1 cellular context compared by ENCODE assay signal in genomic region chr22:41948142-41948541, GRCh38.
TF ChIP-seq lines count a peak whose summit lies in the region.

No MANE protein-coding gene starts in this region.

TF ChIP-seq in K562, 482 proteins besides CTCF, POLR2A, EP300 and RAD21:
- TF ChIP-seq, protein P1, sequence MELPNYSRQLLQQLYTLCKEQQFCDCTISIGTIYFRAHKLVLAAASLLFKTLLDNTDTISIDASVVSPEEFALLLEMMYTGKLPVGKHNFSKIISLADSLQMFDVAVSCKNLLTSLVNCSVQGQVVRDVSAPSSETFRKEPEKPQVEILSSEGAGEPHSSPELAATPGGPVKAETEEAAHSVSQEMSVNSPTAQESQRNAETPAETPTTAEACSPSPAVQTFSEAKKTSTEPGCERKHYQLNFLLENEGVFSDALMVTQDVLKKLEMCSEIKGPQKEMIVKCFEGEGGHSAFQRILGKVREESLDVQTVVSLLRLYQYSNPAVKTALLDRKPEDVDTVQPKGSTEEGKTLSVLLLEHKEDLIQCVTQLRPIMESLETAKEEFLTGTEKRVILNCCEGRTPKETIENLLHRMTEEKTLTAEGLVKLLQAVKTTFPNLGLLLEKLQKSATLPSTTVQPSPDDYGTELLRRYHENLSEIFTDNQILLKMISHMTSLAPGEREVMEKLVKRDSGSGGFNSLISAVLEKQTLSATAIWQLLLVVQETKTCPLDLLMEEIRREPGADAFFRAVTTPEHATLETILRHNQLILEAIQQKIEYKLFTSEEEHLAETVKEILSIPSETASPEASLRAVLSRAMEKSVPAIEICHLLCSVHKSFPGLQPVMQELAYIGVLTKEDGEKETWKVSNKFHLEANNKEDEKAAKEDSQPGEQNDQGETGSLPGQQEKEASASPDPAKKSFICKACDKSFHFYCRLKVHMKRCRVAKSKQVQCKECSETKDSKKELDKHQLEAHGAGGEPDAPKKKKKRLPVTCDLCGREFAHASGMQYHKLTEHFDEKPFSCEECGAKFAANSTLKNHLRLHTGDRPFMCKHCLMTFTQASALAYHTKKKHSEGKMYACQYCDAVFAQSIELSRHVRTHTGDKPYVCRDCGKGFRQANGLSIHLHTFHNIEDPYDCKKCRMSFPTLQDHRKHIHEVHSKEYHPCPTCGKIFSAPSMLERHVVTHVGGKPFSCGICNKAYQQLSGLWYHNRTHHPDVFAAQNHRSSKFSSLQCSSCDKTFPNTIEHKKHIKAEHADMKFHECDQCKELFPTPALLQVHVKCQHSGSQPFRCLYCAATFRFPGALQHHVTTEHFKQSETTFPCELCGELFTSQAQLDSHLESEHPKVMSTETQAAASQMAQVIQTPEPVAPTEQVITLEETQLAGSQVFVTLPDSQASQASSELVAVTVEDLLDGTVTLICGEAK (IDR thresholded peaks at IDR 0.05): no peak
- TF ChIP-seq, protein P1 (CRISPR knock-in tag; IDR thresholded peaks at IDR 0.05): no peak
- TF ChIP-seq HLTF (IDR thresholded peaks at IDR 0.05) (no peak), ZNF41 (CRISPR knock-in tag; conservative IDR thresholded peaks at IDR 0.05) (no peak), SRF (CRISPR knock-in tag; IDR thresholded peaks at IDR 0.05) (no peak), ZNF511 (CRISPR knock-in tag; IDR thresholded peaks at IDR 0.05) (no peak), PRMT5 (CRISPR knock-in tag; IDR thresholded peaks at IDR 0.05) (no peak)
